Comparison of ENCODE assay signal across 16 cellular contexts in the genomic region with DNA sequence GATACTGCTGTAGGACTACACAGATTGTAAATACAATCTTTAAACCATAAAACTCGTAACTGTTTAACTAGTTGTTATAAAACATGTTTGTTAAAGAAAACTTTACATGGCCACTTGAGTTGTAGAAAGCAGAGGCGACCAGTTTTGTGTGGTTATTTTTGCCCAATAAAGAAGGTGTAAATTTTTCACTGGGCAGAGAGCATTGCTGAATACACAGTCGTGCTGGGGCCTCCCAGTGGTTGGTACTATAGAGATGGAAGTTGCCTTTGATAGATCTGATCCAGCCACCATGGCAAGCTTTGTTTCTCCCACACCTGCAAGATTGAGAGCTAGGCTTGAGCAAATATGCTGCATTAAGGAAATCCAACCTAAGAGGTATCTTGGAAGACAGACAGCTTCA. TPM values are rescaled to one million over a fixed set of nuclear protein-coding genes. Genes with fewer than 3 reads are reported as not detected.
"Had no signal": no experiment of that assay in that cellular context is flagged by ENCODE, and none has a peak within 500 bp of the region (broad histone marks: within the 10 kb centered on the region; RNA-seq: fewer than 3 reads in every experiment).

No MANE protein-coding gene starts in this region.

- DNase-seq: activated CD4-positive, alpha-beta T cell treated with anti-CD3 and anti-CD28 coated beads, Interleukin-2, amount 10 ng/mL, durations not matched to agents 7 days and 5 days; activated CD4-positive, CD25-positive, alpha-beta regulatory T cell; activated naive CD8-positive, alpha-beta T cell treated with anti-CD3 and anti-CD28 coated beads for 36 hours; amygdala; body of pancreas; caudate nucleus; effector CD4-positive, alpha-beta T cell; foreskin fibroblast; glutamatergic neuron; lower lobe of right lung; ovary; thyroid gland had no signal

- ATAC-seq: body of pancreas; lower lobe of right lung; stimulated activated memory B cell treated with anti-CD40 and anti-IgM and Interleukin-4, amounts not matched to agents 10 μg/mL and 1 μg/mL and 100 μg/mL, for 72 hours had no signal

- FAIRE-seq: endothelial cell of umbilical vein, TTC549 had no signal

RNA-seq across cellular contexts. Expression of gene RIMS4, which starts 41.2 kb away (rescaled TPM):
- total RNA-seq: activated CD4-positive, alpha-beta T cell treated with anti-CD3 and anti-CD28 coated beads, Interleukin-2, amount 10 ng/mL, durations not matched to agents 7 days and 5 days; endothelial cell of umbilical vein; T-helper 2 cell treated with Interferon-gamma antibody and Interleukin-4, amounts not matched to agents 100 ng/mL and 5 ng/mL, for 36 hours had no signal
